Comparison of ENCODE assay signal across 8 cellular contexts in genomic region chr11:104164028-104164520, GRCh38. TPM values are rescaled to one million over a fixed set of nuclear protein-coding genes. Genes with fewer than 3 reads are reported as not detected.
A peak's percentile ranks its signal among the peaks of the same experiment; 100 is the strongest.
DNase-seq lines count a peak whose midpoint lies in the region; ATAC-seq and TF ChIP-seq lines count a peak whose summit lies in the region.

Gene PDGFD (minus strand): TSS chr11:104164147.

- no peaks in the 10 kb centered on the region for H3K9me3 ChIP-seq in Panc1 (ENCODE audit: control insufficient read depth, insufficient read depth, low read depth, low read length)

- H3K36me3 Mint-ChIP-seq in Calu3 (ENCODE audit: insufficient read depth, unreplicated experiment) (peaks cover 13% of the 10 kb centered on the region), immature natural killer cell (peaks cover 0 to 4% (median 0%) of the 10 kb centered on the region in 3 donors)
- H3K36me3 Mint-ChIP-seq in activated naive CD4-positive, alpha-beta T cell treated with anti-CD3 and anti-CD28 coated beads, Interleukin-2, amount 10 ng/mL, durations not matched to agents 7 days and 5 days = no peaks in the 10 kb centered on the region

- ATAC-seq in GM19438 (IDR thresholded peaks at IDR 0.05; ENCODE audit: low read depth, unreplicated experiment) (peak; percentile 96), HG03442 (IDR thresholded peaks at IDR 0.05; ENCODE audit: unreplicated experiment) (peak; percentile 90), Panc1 (peak; percentile 92)

- intact Hi-C loops in Calu3 (cut with micrococcal nuclease; ENCODE audit: unreplicated experiment) = loop anchor here (10.0 kb wide), 1 partner anchor 1701 kb away; no protein-coding TSS in a partner anchor
- intact Hi-C loops in Panc1 (cut with micrococcal nuclease; ENCODE audit: unreplicated experiment) = no loop called here

- H3K27me3 Mint-ChIP-seq in Calu3 (ENCODE audit: unreplicated experiment) (no peaks in the 10 kb centered on the region), immature natural killer cell (ENCODE audit: low read depth in 3 of 3) (peaks cover 0 to 6% (median 5%) of the 10 kb centered on the region in 3 donors)
- H3K27me3 Mint-ChIP-seq in activated naive CD4-positive, alpha-beta T cell treated with anti-CD3 and anti-CD28 coated beads, Interleukin-2, amount 10 ng/mL, durations not matched to agents 7 days and 5 days = peaks cover 28% of the 10 kb centered on the region

- peak within 1 kb of the TSS; percentile 81 for H3K4me3 Mint-ChIP-seq in Calu3 (ENCODE audit: low read depth, unreplicated experiment)
- peak within 1 kb of the TSS; percentile 96 to 100 (median 99) for H3K4me3 Mint-ChIP-seq in immature natural killer cell
- no peak within 1 kb of the TSS for H3K4me3 Mint-ChIP-seq in activated naive CD4-positive, alpha-beta T cell treated with anti-CD3 and anti-CD28 coated beads, Interleukin-2, amount 10 ng/mL, durations not matched to agents 7 days and 5 days

- H3K9me3 Mint-ChIP-seq in Calu3 (ENCODE audit: low read depth, unreplicated experiment) = no peaks in the 10 kb centered on the region
- no peaks in the 10 kb centered on the region for H3K9me3 Mint-ChIP-seq in immature natural killer cell
- H3K9me3 Mint-ChIP-seq in activated naive CD4-positive, alpha-beta T cell treated with anti-CD3 and anti-CD28 coated beads, Interleukin-2, amount 10 ng/mL, durations not matched to agents 7 days and 5 days = no peaks in the 10 kb centered on the region

- H3K4me3 ChIP-seq in Panc1 (ENCODE audit: low read depth in 2 of 2, low read length in 2 of 2) = peak within 1 kb of the TSS; percentile 50 to 52

- in situ Hi-C loops in Panc1 (cut with HindIII; ENCODE audit: low pct_unique_long_range_greater_than_20kb, low sequenced_read_pairs) = no loop called here

- TF ChIP-seq CTCF in Calu3 (IDR thresholded peaks at IDR 0.05; ENCODE audit: unreplicated experiment) (peak; percentile 23), Panc1 (IDR thresholded peaks at IDR 0.05) (peak; percentile 59)

- POLR2A ChIA-PET in Panc1 (lab: Charles Lee) = interaction anchor here (0.6 kb wide), 1 partner anchor 976 kb away, joined by 9 read pairs; no protein-coding TSS in a partner anchor

- H3K36me3 ChIP-seq in Panc1 (ENCODE audit: control insufficient read depth, insufficient read depth, low read length) = no peaks in the 10 kb centered on the region

- H3K27ac Mint-ChIP-seq in Calu3 (ENCODE audit: unreplicated experiment) = peak within 1 kb of the TSS; percentile 50
- peak within 1 kb of the TSS; percentile 82 to 96 (median 90) for H3K27ac Mint-ChIP-seq in immature natural killer cell
- H3K27ac Mint-ChIP-seq in activated naive CD4-positive, alpha-beta T cell treated with anti-CD3 and anti-CD28 coated beads, Interleukin-2, amount 10 ng/mL, durations not matched to agents 7 days and 5 days = no peak within 1 kb of the TSS

- no peak within 1 kb of the TSS for H3K27ac ChIP-seq in Panc1 (ENCODE audit: low read length)

- BruUV-seq in Calu3 (replicated peaks; lab: Mats Ljungman, UMichigan) (no TSS peak), Panc1 (replicated peaks; lab: Mats Ljungman, UMichigan) (no TSS peak)

- peaks cover 16% of the 10 kb centered on the region for H3K27me3 ChIP-seq in Panc1 (ENCODE audit: control insufficient read depth, insufficient read depth, low read length)

- DNase-seq in Calu3 (peak; percentile 79), Panc1 (ENCODE audit: low read depth, low spot score) (no peak), brain pericyte (ENCODE audit: low read depth, low spot score) (peak; percentile 38), immature natural killer cell (peak; percentile 84 to 88 (median 87)), smooth muscle cell of the brain vasculature (ENCODE audit: low read depth, low spot score) (peak; percentile 26)
- DNase-seq in activated naive CD4-positive, alpha-beta T cell treated with anti-CD3 and anti-CD28 coated beads, Interleukin-2, amount 10 ng/mL, durations not matched to agents 7 days and 5 days = no peak

- CTCF ChIA-PET in Calu3 (lab: Charles Lee) = interaction anchor here (0.7 to 1.7 kb wide), 5 partner anchors 29 to 795 kb away, joined by 3 to 17 read pairs (median 3); no protein-coding TSS in a partner anchor
- CTCF ChIA-PET in Panc1 (lab: Charles Lee) = interaction anchor here (1.2 kb wide), 1 partner anchor 481 kb away, joined by 3 read pairs; no protein-coding TSS in a partner anchor
- CTCF ChIA-PET in activated naive CD4-positive, alpha-beta T cell treated with anti-CD3 and anti-CD28 coated beads, Interleukin-2, amount 10 ng/mL, durations not matched to agents 7 days and 5 days (lab: Charles Lee) = interaction anchor here (0.9 kb wide), 1 partner anchor 27 kb away, joined by 3 read pairs; no protein-coding TSS in a partner anchor

- H3K4me1 ChIP-seq in Panc1 (ENCODE audit: control insufficient read depth, insufficient read depth, low read length) = peaks cover 3% of the 10 kb centered on the region

- no peaks in the 10 kb centered on the region for H3K4me1 Mint-ChIP-seq in Calu3 (ENCODE audit: low read depth, unreplicated experiment)
- peaks cover 41 to 53% of the 10 kb centered on the region in 2 donors for H3K4me1 Mint-ChIP-seq in immature natural killer cell
- peaks cover 3% of the 10 kb centered on the region for H3K4me1 Mint-ChIP-seq in activated naive CD4-positive, alpha-beta T cell treated with anti-CD3 and anti-CD28 coated beads, Interleukin-2, amount 10 ng/mL, durations not matched to agents 7 days and 5 days

RNA-seq across cellular contexts. Expression of gene PDGFD, which starts in this region (rescaled TPM):
- total RNA-seq in Calu3 (2022) (5.1 and 7.2 TPM in 2 replicates), Panc1 (2021; ENCODE audit: unreplicated experiment) (1.3 TPM)
- 0.34 TPM for polyA plus RNA-seq in Panc1 (2012; ENCODE audit: insufficient read length)
- 10 to 100 TPM; 58.2 to 88.0 (median 70.8) TPM for polyA plus RNA-seq in immature natural killer cell

Comparison
In these comparisons a context has a peak if more than half of its experiments do, and no peak if none do; other contexts are left out.
1. DNase-seq: peak in Calu3 (single experiment), brain pericyte (single experiment), immature natural killer cell (3 of 3) and smooth muscle cell of the brain vasculature (single experiment); none in Panc1 (single experiment) and activated naive CD4-positive, alpha-beta T cell treated with anti-CD3 and anti-CD28 coated beads, Interleukin-2, amount 10 ng/mL, durations not matched to agents 7 days and 5 days (single experiment).
2. Peak in every context shown above with its lines, with median percentiles within 50 percentile points of each other: ATAC-seq.